Comparison of ENCODE assay signal across 8 cellular contexts in the genomic region with DNA sequence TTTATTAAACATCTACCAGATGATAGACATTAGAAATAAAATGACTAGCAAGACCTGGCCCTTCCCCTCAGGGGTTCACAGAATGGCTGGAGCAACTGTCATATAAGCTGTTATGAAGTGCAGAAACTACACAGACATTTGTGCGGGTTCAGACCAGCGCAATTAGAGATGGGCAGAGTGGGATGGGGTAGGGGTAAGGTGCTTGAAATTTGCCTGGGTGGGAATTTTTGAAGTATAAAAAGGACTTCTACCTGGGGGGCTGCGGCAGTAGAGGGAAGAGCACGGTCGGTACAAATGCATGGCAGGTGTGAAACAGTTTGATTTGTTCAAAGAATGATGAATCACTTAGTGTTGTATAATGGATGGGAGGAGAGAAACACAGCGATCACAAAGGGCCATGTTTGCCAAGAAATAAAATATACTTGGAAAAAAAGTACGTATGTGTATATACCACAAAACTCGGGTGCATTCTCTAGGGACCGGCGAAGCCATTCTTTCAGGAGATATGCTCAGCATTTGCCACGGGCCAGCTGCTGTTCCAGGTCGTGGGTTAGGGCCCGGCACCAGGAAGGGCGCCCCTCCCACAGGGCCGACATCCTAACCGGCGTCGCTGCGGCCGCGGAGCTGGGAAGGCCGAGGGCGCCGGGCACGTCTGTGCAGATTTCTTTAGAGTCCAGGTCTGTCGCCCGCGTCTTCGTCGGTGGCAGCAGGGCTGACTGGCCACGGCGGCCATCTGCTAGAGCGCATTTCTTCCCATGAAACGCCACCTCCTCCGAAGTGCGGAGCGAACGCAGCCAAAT. TPM values are rescaled to one million over a fixed set of nuclear protein-coding genes. Genes with fewer than 3 reads are reported as not detected.
DNase-seq lines count a peak whose midpoint lies in the region; ATAC-seq and TF ChIP-seq lines count a peak whose summit lies in the region.

No MANE protein-coding gene starts in this region.

- H3K9me3 Mint-ChIP-seq in CD4-positive, CD25-positive, alpha-beta regulatory T cell: no peaks in the 10 kb centered on the region

- no peaks in the 10 kb centered on the region for H3K27me3 Mint-ChIP-seq in CD4-positive, CD25-positive, alpha-beta regulatory T cell

- intact Hi-C loops in spleen (cut with DNase I; ENCODE audit: low total_unique reads): loop anchor here (5.0 kb wide), 1 partner anchor 98 kb away; the partner anchor contains the start of gene RANBP9

- H3K4me2 ChIP-seq in OCI-LY1 (ENCODE audit: low read length): peak overlapping the region; percentile 95

- peak overlapping the region; percentile 84 for H3K27ac ChIP-seq in CD4-positive, CD25-positive, alpha-beta regulatory T cell (ENCODE audit: insufficient read depth, low read length, poor library complexity, severe bottlenecking)
- H3K27ac ChIP-seq in OCI-LY1 (ENCODE audit: low read depth, low read length, poor library complexity, severe bottlenecking) (peak overlapping the region; percentile 80), brain microvascular endothelial cell (peak overlapping the region; percentile 76), spleen (peak overlapping the region; percentile 83 to 96 (median 94))

- no peak overlapping the region for H2AFZ ChIP-seq in OCI-LY1 (ENCODE audit: low read length)

- peak overlapping the region; percentile 96 for H3K4me3 ChIP-seq in CD4-positive, CD25-positive, alpha-beta regulatory T cell (ENCODE audit: low read depth, low read length)
- H3K4me3 ChIP-seq in OCI-LY1 (ENCODE audit: low read depth, low read length, poor library complexity, severe bottlenecking) (peak overlapping the region; percentile 95), brain microvascular endothelial cell (ENCODE audit: low read depth, low read length) (peak overlapping the region; percentile 96), spleen (peak overlapping the region; percentile 72 to 96 (median 90))

- peaks cover 18% of the 10 kb centered on the region for H3K36me3 Mint-ChIP-seq in CD4-positive, CD25-positive, alpha-beta regulatory T cell

- H3K9ac ChIP-seq in OCI-LY1 (ENCODE audit: low read length): peak overlapping the region; percentile 81

- WGBS in spleen, 5 donors: 6 to 14% (median 7%) methylated on average over 18 to 38 of the region's 38 CpGs

- no peaks in the 10 kb centered on the region for H3K9me3 ChIP-seq in CD4-positive, CD25-positive, alpha-beta regulatory T cell (ENCODE audit: control insufficient read depth in 2 of 2, low read length in 2 of 2)
- H3K9me3 ChIP-seq in OCI-LY1 (ENCODE audit: low read length): no peaks in the 10 kb centered on the region
- no peaks in the 10 kb centered on the region for H3K9me3 ChIP-seq in spleen

- peak overlapping the region; percentile 52 to 98 (median 97) for H3K27ac Mint-ChIP-seq in CD4-positive, CD25-positive, alpha-beta regulatory T cell

- in situ Hi-C loops in brain microvascular endothelial cell (cut with HindIII; ENCODE audit: low pct_ligation_motif_present, low sequenced_read_pairs): no loop called here

- TF ChIP-seq CTCF in OCI-LY1 (IDR thresholded peaks at IDR 0.05; ENCODE audit: low read length) (no peak), brain microvascular endothelial cell (IDR thresholded peaks at IDR 0.05; ENCODE audit: low read depth, low read length, missing control alignments) (no peak), spleen (IDR thresholded peaks at IDR 0.05 in 8 of 11, conservative IDR thresholded peaks at IDR 0.05 in 3 of 11) (no peak)

- H4K20me1 ChIP-seq in OCI-LY1 (ENCODE audit: insufficient read depth, low read length): no peaks in the 10 kb centered on the region

- H3K4me3 Mint-ChIP-seq in CD4-positive, CD25-positive, alpha-beta regulatory T cell: peak overlapping the region; percentile 94 to 99 (median 96)

- peaks cover 26% of the 10 kb centered on the region for H3K4me1 ChIP-seq in CD4-positive, CD25-positive, alpha-beta regulatory T cell (ENCODE audit: control insufficient read depth, insufficient read depth, low read length, poor library complexity, severe bottlenecking)
- H3K4me1 ChIP-seq in OCI-LY1 (ENCODE audit: insufficient read depth, low read length, severe bottlenecking): peaks cover 57% of the 10 kb centered on the region
- H3K4me1 ChIP-seq in spleen: peaks cover 14 to 50% (median 43%) of the 10 kb centered on the region in 6 donors

- peaks cover 20 to 61% (median 41%) of the 10 kb centered on the region in 4 donors for H3K4me1 Mint-ChIP-seq in CD4-positive, CD25-positive, alpha-beta regulatory T cell

- ATAC-seq in CD4-positive, CD25-positive, alpha-beta regulatory T cell (ENCODE audit: low read depth in 2 of 2): no peak
- ATAC-seq in GM19035 (IDR thresholded peaks at IDR 0.05; ENCODE audit: unreplicated experiment): peak; percentile 19
- ATAC-seq in HG03280 (IDR thresholded peaks at IDR 0.05; ENCODE audit: unreplicated experiment): peak; percentile 16

- H3K27me3 ChIP-seq in CD4-positive, CD25-positive, alpha-beta regulatory T cell (ENCODE audit: control insufficient read depth, insufficient read depth, low read length): no peaks in the 10 kb centered on the region
- H3K27me3 ChIP-seq in OCI-LY1 (ENCODE audit: insufficient read depth, low read length) (no peaks in the 10 kb centered on the region), brain microvascular endothelial cell (replicated peaks) (no peaks in the 10 kb centered on the region), spleen (replicated peaks in 1 of 7) (no peaks in the 10 kb centered on the region)

- peaks cover 16% of the 10 kb centered on the region for H3K79me2 ChIP-seq in OCI-LY1 (ENCODE audit: insufficient read depth, low read length)

- peaks cover 8% of the 10 kb centered on the region; the same call in 1 of the 2 replicates for H3F3A ChIP-seq in OCI-LY1 (ENCODE audit: insufficient read depth, low read length)

- H3K36me3 ChIP-seq in CD4-positive, CD25-positive, alpha-beta regulatory T cell (ENCODE audit: control insufficient read depth, insufficient read depth, low read length): peaks cover 18% of the 10 kb centered on the region
- H3K36me3 ChIP-seq in OCI-LY1 (ENCODE audit: insufficient read depth, low read length) (peaks cover 26% of the 10 kb centered on the region), brain microvascular endothelial cell (replicated peaks) (peaks cover 21% of the 10 kb centered on the region), spleen (peaks cover 6 to 42% (median 25%) of the 10 kb centered on the region in 6 donors)

- H3K9me2 ChIP-seq in OCI-LY1 (ENCODE audit: low read depth, low read length): no peaks in the 10 kb centered on the region

- peak in 1 of 3 donors; percentile 24 for DNase-seq in CD4-positive, CD25-positive, alpha-beta regulatory T cell
- DNase-seq in brain microvascular endothelial cell: peak; percentile 27
- DNase-seq in inferior parietal cortex (ENCODE audit: extremely low spot score): peak; percentile 34
- DNase-seq in spleen: peak; percentile 91
- DNase-seq in HuH-7.5 (ENCODE audit: low spot score): no peak

- no peak for TF ChIP-seq POLR2A in spleen (IDR thresholded peaks at IDR 0.05)

RNA-seq across cellular contexts. Expression of gene NOL7, which starts 0.8 kb away (rescaled TPM):
- total RNA-seq in CD4-positive, CD25-positive, alpha-beta regulatory T cell: 50.2 TPM
- 100 to 1,000 TPM; 127 to 145 (median 130) TPM for polyA plus RNA-seq in CD4-positive, CD25-positive, alpha-beta regulatory T cell
- 10 to 100 TPM; 44.6 to 73.6 (median 50.6) TPM for total RNA-seq in spleen
- polyA plus RNA-seq in spleen: 10 to 100 TPM; 49.9 to 63.1 (median 57.4) TPM

RNA-seq across cellular contexts. Expression of gene SIRT5, which starts 39.9 kb away (rescaled TPM):
- 8.2 TPM for total RNA-seq in CD4-positive, CD25-positive, alpha-beta regulatory T cell
- polyA plus RNA-seq in CD4-positive, CD25-positive, alpha-beta regulatory T cell: 10 to 100 TPM in 3 of 4 donors, 1 to 10 TPM in 1; 9.7 to 12.5 (median 11.2) TPM
- total RNA-seq in spleen: 10 to 100 TPM; 11.0 to 23.7 (median 18.0) TPM
- polyA plus RNA-seq in spleen: 10 to 100 TPM in 1 of 3 donors, 1 to 10 TPM in 2; 8.2 to 10.8 (median 9.1) TPM

Comparison
In these comparisons a context has a peak if more than half of its experiments do, and no peak if none do; other contexts are left out.
1. ATAC-seq: peak in GM19035 (single experiment) and HG03280 (single experiment); none in CD4-positive, CD25-positive, alpha-beta regulatory T cell (0 of 2).
2. Peak in every context shown above with its lines, with median percentiles within 50 percentile points of each other: H3K27ac ChIP-seq and H3K4me3 ChIP-seq.